In the genomic region with DNA sequence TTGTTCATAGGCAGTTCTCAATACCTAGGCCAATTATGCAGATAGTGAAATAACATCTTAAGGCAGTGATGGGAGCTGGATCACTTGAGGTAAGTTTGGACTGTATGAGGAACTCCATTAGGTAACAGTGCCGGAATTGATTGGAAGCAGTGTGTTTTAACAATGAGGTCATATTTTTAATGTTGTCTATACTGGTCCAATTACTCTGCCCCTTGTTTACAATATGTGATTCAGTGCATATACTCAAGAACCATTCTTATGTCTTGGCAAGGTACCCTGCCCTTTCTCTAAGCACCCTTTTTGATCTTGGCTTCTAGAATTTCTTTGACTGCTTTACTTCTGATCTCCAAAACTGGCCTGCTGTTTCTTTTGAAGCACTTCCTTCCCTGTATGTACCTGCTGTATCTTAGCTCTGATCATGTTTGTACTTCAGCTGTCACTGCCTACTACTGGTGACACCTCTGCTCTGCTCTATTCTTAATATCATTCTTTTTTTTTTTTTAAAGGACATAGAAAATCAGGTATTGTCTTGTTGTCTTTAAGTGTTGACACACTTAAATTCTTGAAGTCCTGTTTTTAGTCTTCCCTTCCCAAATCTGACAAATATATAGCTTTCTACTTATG, we compare ENCODE assay signal across 1 cellular context.
TF ChIP-seq lines count a peak whose summit lies in the region.

No MANE protein-coding gene starts in this region.

TF ChIP-seq in GM12878, 131 proteins besides CTCF, POLR2A, EP300 and RAD21:
- TF ChIP-seq DPF2 (IDR thresholded peaks at IDR 0.05) = no peak
- TF ChIP-seq ZNF384 (IDR thresholded peaks at IDR 0.05; ENCODE audit: borderline replicate concordance, low read depth, low read length) = peak; percentile 58; the same call in 1 of the 2 replicates
- TF ChIP-seq ATF7 (IDR thresholded peaks at IDR 0.05; ENCODE audit: low read depth) = 0 out of 2 replicates have a peak, but pooled peaks have one; percentile 21
- TF ChIP-seq SPI1 (IDR thresholded peaks at IDR 0.05; ENCODE audit: borderline replicate concordance, insufficient read depth, low read depth, low read length) = peak; percentile 22; the same call in 1 of the 2 replicates
TF ChIP-seq in GM12878: peak in this region for 3.
